In the genomic region with DNA sequence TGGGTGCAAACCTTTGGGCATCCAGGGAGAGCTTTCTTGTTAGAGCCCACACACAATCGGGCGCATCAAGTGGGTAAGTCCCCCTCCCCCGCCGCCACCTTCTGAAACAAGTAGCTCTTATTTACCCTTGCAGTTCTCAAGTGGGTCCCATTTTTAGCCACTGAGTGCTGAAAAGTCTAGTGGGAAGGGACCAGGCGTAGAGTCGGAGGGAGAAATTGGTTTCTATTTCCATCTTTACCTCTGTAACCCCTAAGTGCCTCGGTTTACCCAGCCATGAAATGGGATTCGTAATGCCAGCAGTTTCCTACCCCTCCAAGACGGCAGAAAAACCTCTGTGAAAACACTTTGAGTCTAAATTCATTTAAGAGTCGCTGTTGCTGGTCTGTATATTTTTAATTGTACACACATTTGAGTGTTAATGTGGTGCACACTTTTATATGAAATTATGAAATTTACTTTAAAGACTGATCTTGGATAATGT, we compare ENCODE assay signal across 2 cellular contexts.
A peak's percentile ranks its signal among the peaks of the same experiment; 100 is the strongest.
TF ChIP-seq lines count a peak whose summit lies in the region.

No MANE protein-coding gene starts in this region.

TF ChIP-seq in IMR-90, 13 proteins besides CTCF, POLR2A, EP300 and RAD21:
- TF ChIP-seq CHD1 (IDR thresholded peaks at IDR 0.05; ENCODE audit: low read depth, low read length) (no peak), CEBPB (IDR thresholded peaks at IDR 0.05; ENCODE audit: low read depth, low read length) (no peak), MXI1 (IDR thresholded peaks at IDR 0.05; ENCODE audit: borderline replicate concordance, low read depth, low read length) (no peak)

TF ChIP-seq in K562, 482 proteins besides CTCF, POLR2A, EP300 and RAD21 (continues in another document):
- TF ChIP-seq ELF2 (CRISPR knock-in tag; IDR thresholded peaks at IDR 0.05) = no peak
- TF ChIP-seq MECOM (CRISPR knock-in tag; IDR thresholded peaks at IDR 0.05) = no peak
- TF ChIP-seq PTTG1 (tag; IDR thresholded peaks at IDR 0.05; ENCODE audit: low read depth) = no peak
- TF ChIP-seq, protein P1, sequence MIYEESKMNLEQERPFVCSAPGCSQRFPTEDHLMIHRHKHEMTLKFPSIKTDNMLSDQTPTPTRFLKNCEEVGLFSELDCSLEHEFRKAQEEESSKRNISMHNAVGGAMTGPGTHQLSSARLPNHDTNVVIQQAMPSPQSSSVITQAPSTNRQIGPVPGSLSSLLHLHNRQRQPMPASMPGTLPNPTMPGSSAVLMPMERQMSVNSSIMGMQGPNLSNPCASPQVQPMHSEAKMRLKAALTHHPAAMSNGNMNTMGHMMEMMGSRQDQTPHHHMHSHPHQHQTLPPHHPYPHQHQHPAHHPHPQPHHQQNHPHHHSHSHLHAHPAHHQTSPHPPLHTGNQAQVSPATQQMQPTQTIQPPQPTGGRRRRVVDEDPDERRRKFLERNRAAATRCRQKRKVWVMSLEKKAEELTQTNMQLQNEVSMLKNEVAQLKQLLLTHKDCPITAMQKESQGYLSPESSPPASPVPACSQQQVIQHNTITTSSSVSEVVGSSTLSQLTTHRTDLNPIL (CRISPR knock-in tag; IDR thresholded peaks at IDR 0.05) = no peak
- no peak for TF ChIP-seq SMARCA4 (IDR thresholded peaks at IDR 0.05)
- TF ChIP-seq, protein P2, sequence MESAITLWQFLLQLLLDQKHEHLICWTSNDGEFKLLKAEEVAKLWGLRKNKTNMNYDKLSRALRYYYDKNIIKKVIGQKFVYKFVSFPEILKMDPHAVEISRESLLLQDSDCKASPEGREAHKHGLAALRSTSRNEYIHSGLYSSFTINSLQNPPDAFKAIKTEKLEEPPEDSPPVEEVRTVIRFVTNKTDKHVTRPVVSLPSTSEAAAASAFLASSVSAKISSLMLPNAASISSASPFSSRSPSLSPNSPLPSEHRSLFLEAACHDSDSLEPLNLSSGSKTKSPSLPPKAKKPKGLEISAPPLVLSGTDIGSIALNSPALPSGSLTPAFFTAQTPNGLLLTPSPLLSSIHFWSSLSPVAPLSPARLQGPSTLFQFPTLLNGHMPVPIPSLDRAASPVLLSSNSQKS (CRISPR knock-in tag; IDR thresholded peaks at IDR 0.05) = no peak
- TF ChIP-seq CHD1 (IDR thresholded peaks at IDR 0.05; ENCODE audit: low read length) = peak; percentile 2
- TF ChIP-seq GATAD2B (IDR thresholded peaks at IDR 0.05; ENCODE audit: borderline replicate concordance) = no peak
- TF ChIP-seq, protein P3, sequence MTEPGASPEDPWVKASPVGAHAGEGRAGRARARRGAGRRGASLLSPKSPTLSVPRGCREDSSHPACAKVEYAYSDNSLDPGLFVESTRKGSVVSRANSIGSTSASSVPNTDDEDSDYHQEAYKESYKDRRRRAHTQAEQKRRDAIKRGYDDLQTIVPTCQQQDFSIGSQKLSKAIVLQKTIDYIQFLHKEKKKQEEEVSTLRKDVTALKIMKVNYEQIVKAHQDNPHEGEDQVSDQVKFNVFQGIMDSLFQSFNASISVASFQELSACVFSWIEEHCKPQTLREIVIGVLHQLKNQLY (CRISPR knock-in tag; conservative IDR thresholded peaks at IDR 0.05) = no peak
- TF ChIP-seq RBM25 (IDR thresholded peaks at IDR 0.05; ENCODE audit: low read depth, low read length, severe bottlenecking) = peak; percentile 87
- TF ChIP-seq, protein P4, sequence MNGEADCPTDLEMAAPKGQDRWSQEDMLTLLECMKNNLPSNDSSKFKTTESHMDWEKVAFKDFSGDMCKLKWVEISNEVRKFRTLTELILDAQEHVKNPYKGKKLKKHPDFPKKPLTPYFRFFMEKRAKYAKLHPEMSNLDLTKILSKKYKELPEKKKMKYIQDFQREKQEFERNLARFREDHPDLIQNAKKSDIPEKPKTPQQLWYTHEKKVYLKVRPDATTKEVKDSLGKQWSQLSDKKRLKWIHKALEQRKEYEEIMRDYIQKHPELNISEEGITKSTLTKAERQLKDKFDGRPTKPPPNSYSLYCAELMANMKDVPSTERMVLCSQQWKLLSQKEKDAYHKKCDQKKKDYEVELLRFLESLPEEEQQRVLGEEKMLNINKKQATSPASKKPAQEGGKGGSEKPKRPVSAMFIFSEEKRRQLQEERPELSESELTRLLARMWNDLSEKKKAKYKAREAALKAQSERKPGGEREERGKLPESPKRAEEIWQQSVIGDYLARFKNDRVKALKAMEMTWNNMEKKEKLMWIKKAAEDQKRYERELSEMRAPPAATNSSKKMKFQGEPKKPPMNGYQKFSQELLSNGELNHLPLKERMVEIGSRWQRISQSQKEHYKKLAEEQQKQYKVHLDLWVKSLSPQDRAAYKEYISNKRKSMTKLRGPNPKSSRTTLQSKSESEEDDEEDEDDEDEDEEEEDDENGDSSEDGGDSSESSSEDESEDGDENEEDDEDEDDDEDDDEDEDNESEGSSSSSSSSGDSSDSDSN (IDR thresholded peaks at IDR 0.05; ENCODE audit: borderline replicate concordance in 1 of 2, low read depth in 2 of 2, low read length in 2 of 2) = no peak
- TF ChIP-seq FOSL1 (tag; conservative IDR thresholded peaks at IDR 0.05) = no peak
- peak in 1 of 2 experiments; percentile 36; a peak in 1 of 4 replicates for TF ChIP-seq HDAC1 (IDR thresholded peaks at IDR 0.05)
- TF ChIP-seq SAFB2 (IDR thresholded peaks at IDR 0.05; ENCODE audit: borderline replicate concordance, low read depth, low read length, severe bottlenecking) = no peak
- no peak for TF ChIP-seq HMG20B (CRISPR knock-in tag; IDR thresholded peaks at IDR 0.05)
- TF ChIP-seq TAF1 (IDR thresholded peaks at IDR 0.05; ENCODE audit: control insufficient read depth, extremely low read depth, insufficient read depth, low read length, severe bottlenecking) = no peak
- no peak for TF ChIP-seq XRCC5 (IDR thresholded peaks at IDR 0.05; ENCODE audit: low read depth, low read length)
- TF ChIP-seq, protein P5, sequence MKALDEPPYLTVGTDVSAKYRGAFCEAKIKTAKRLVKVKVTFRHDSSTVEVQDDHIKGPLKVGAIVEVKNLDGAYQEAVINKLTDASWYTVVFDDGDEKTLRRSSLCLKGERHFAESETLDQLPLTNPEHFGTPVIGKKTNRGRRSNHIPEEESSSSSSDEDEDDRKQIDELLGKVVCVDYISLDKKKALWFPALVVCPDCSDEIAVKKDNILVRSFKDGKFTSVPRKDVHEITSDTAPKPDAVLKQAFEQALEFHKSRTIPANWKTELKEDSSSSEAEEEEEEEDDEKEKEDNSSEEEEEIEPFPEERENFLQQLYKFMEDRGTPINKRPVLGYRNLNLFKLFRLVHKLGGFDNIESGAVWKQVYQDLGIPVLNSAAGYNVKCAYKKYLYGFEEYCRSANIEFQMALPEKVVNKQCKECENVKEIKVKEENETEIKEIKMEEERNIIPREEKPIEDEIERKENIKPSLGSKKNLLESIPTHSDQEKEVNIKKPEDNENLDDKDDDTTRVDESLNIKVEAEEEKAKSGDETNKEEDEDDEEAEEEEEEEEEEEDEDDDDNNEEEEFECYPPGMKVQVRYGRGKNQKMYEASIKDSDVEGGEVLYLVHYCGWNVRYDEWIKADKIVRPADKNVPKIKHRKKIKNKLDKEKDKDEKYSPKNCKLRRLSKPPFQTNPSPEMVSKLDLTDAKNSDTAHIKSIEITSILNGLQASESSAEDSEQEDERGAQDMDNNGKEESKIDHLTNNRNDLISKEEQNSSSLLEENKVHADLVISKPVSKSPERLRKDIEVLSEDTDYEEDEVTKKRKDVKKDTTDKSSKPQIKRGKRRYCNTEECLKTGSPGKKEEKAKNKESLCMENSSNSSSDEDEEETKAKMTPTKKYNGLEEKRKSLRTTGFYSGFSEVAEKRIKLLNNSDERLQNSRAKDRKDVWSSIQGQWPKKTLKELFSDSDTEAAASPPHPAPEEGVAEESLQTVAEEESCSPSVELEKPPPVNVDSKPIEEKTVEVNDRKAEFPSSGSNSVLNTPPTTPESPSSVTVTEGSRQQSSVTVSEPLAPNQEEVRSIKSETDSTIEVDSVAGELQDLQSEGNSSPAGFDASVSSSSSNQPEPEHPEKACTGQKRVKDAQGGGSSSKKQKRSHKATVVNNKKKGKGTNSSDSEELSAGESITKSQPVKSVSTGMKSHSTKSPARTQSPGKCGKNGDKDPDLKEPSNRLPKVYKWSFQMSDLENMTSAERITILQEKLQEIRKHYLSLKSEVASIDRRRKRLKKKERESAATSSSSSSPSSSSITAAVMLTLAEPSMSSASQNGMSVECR (CRISPR knock-in tag; IDR thresholded peaks at IDR 0.05) = no peak
- TF ChIP-seq BRCA1 (IDR thresholded peaks at IDR 0.05) = no peak
- no peak for TF ChIP-seq BRCA1 (CRISPR knock-in tag; IDR thresholded peaks at IDR 0.05)
- no peak for TF ChIP-seq SRSF9 (IDR thresholded peaks at IDR 0.05; ENCODE audit: borderline replicate concordance, low read depth, low read length)
- TF ChIP-seq CBFA2T3 (IDR thresholded peaks at IDR 0.05) = no peak
- TF ChIP-seq BMI1 (IDR thresholded peaks at IDR 0.05; ENCODE audit: low read length) = no peak
- TF ChIP-seq TCF7L2 (IDR thresholded peaks at IDR 0.05; ENCODE audit: low read depth, low read length) = no peak
- TF ChIP-seq SMARCB1 (IDR thresholded peaks at IDR 0.05; ENCODE audit: insufficient read length, low read depth) = no peak
- TF ChIP-seq ESRRA (IDR thresholded peaks at IDR 0.05; ENCODE audit: borderline replicate concordance, low read depth) = peak; percentile 57; the same call in 1 of the 2 replicates
- no peak for TF ChIP-seq ZNF347 (CRISPR knock-in tag; IDR thresholded peaks at IDR 0.05; ENCODE audit: low read depth)
- no peak for TF ChIP-seq STAT5B (CRISPR knock-in tag; IDR thresholded peaks at IDR 0.05)
- 0 out of 2 replicates have a peak, but pooled peaks have one; percentile 8 for TF ChIP-seq ARID2 (IDR thresholded peaks at IDR 0.05)
- peak; percentile 15 for TF ChIP-seq BRD9 (IDR thresholded peaks at IDR 0.05; ENCODE audit: low read depth, partially characterized antibody)
- no peak for TF ChIP-seq ZNF41 (CRISPR knock-in tag; conservative IDR thresholded peaks at IDR 0.05)
- TF ChIP-seq, protein P6, sequence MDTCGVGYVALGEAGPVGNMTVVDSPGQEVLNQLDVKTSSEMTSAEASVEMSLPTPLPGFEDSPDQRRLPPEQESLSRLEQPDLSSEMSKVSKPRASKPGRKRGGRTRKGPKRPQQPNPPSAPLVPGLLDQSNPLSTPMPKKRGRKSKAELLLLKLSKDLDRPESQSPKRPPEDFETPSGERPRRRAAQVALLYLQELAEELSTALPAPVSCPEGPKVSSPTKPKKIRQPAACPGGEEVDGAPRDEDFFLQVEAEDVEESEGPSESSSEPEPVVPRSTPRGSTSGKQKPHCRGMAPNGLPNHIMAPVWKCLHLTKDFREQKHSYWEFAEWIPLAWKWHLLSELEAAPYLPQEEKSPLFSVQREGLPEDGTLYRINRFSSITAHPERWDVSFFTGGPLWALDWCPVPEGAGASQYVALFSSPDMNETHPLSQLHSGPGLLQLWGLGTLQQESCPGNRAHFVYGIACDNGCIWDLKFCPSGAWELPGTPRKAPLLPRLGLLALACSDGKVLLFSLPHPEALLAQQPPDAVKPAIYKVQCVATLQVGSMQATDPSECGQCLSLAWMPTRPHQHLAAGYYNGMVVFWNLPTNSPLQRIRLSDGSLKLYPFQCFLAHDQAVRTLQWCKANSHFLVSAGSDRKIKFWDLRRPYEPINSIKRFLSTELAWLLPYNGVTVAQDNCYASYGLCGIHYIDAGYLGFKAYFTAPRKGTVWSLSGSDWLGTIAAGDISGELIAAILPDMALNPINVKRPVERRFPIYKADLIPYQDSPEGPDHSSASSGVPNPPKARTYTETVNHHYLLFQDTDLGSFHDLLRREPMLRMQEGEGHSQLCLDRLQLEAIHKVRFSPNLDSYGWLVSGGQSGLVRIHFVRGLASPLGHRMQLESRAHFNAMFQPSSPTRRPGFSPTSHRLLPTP (IDR thresholded peaks at IDR 0.05; ENCODE audit: borderline replicate concordance, extremely low read depth, insufficient read length) = no peak
- TF ChIP-seq HDAC2 (IDR thresholded peaks at IDR 0.05) = peak; percentile 50; the same call in 1 of the 2 replicates
- no peak for TF ChIP-seq CBFB (CRISPR knock-in tag; IDR thresholded peaks at IDR 0.05)
- TF ChIP-seq SMARCE1 (IDR thresholded peaks at IDR 0.05) = 0 out of 2 replicates have a peak, but pooled peaks have one; percentile 16
- TF ChIP-seq, protein P7, sequence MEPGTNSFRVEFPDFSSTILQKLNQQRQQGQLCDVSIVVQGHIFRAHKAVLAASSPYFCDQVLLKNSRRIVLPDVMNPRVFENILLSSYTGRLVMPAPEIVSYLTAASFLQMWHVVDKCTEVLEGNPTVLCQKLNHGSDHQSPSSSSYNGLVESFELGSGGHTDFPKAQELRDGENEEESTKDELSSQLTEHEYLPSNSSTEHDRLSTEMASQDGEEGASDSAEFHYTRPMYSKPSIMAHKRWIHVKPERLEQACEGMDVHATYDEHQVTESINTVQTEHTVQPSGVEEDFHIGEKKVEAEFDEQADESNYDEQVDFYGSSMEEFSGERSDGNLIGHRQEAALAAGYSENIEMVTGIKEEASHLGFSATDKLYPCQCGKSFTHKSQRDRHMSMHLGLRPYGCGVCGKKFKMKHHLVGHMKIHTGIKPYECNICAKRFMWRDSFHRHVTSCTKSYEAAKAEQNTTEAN (CRISPR knock-in tag; IDR thresholded peaks at IDR 0.05) = no peak
